ENCODE assay signal across 16 cellular contexts in the genomic region with DNA sequence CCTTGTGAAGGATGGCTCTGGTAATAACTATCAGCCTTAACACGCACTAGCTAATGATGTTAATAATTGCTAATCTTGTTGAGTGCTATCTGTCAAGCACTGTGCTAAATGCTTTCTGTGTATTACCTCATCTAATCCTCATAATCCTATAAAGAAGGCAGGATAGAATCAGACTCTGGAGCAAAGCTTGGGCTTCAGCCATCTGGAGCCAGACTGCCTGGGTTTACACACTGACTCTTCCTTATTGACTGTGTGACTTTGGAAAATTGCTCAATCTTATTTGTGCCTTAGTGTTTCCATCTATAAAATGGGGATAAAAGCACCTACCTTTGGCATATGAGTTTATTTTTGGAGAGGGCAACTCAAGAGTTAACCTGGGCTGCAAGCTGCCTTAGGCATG.
"Had no signal": no experiment of that assay in that cellular context is flagged by ENCODE, and none has a peak within 500 bp of the region (broad histone marks: within the 10 kb centered on the region; RNA-seq: fewer than 3 reads in every experiment).

No MANE protein-coding gene starts in this region.

- H3K27ac ChIP-seq: hepatocyte, left ventricle myocardium inferior, lower lobe of right lung, psoas muscle, thyroid gland had no signal

- H3K27me3 ChIP-seq: hepatocyte, thyroid gland, uterus had no signal

- H2AFZ ChIP-seq: hepatocyte had no signal

- DNase-seq: foreskin melanocyte; head of caudate nucleus; kidney; left cardiac atrium; left ventricle myocardium inferior; lower lobe of right lung; naive B cell; nephron progenitor cell; psoas muscle; retina; small intestine; stimulated activated CD4-positive, alpha-beta T cell treated with anti-CD3 and anti-CD28 coated beads, Interleukin-12 subunit alpha, Interleukin-12 subunit beta, amount 100 ng/mL, for 4 hours; stimulated activated naive CD4-positive, alpha-beta T cell treated with Interleukin-2 at 50 U/mL for 16 hours; thyroid gland; uterus had no signal

- ATAC-seq: left cardiac atrium, lower lobe of right lung, psoas muscle had no signal

- FAIRE-seq: kidney, small intestine had no signal

- H3K4me3 ChIP-seq: hepatocyte, left ventricle myocardium inferior, lower lobe of right lung, psoas muscle, thyroid gland, uterus had no signal

- H3K9me3 ChIP-seq: left ventricle myocardium inferior, lower lobe of right lung, psoas muscle, thyroid gland, uterus had no signal

- H3K79me2 ChIP-seq: hepatocyte had no signal

- H3K4me1 ChIP-seq: left ventricle myocardium inferior, lower lobe of right lung, psoas muscle, thyroid gland, uterus had no signal

- H3K36me3 ChIP-seq: left ventricle myocardium inferior, lower lobe of right lung, thyroid gland, uterus had no signal
